1 cellular context compared by ENCODE assay signal in genomic region chr19:38850231-38850975, GRCh38.
A peak's percentile ranks its signal among the peaks of the same experiment; 100 is the strongest.
TF ChIP-seq lines count a peak whose summit lies in the region.

No MANE protein-coding gene starts in this region.

TF ChIP-seq in HepG2, 621 proteins besides CTCF, POLR2A, EP300 and RAD21 (continued from another document):
- TF ChIP-seq FOXP4 (CRISPR knock-in tag; IDR thresholded peaks at IDR 0.05) (no peak), NFE2L2 (IDR thresholded peaks at IDR 0.05; ENCODE audit: low read length) (no peak), SRF (IDR thresholded peaks at IDR 0.05; ENCODE audit: low read depth, low read length) (peak; percentile 67), ZNF7 (CRISPR knock-in tag; IDR thresholded peaks at IDR 0.05) (no peak), ZHX2 (IDR thresholded peaks at IDR 0.05; ENCODE audit: low read depth) (peak; percentile 59; the same call in 1 of the 2 replicates), ZHX2 (CRISPR knock-in tag; IDR thresholded peaks at IDR 0.05; ENCODE audit: borderline replicate concordance) (no peak), ZFP1 (CRISPR knock-in tag; IDR thresholded peaks at IDR 0.05) (no peak), TARDBP (CRISPR knock-in tag; IDR thresholded peaks at IDR 0.05) (peak; percentile 37), SATB2 (CRISPR knock-in tag; IDR thresholded peaks at IDR 0.05) (no peak), ZNF253 (CRISPR knock-in tag; IDR thresholded peaks at IDR 0.05; ENCODE audit: borderline replicate concordance) (no peak), DRAP1 (CRISPR knock-in tag; IDR thresholded peaks at IDR 0.05) (peak; percentile 72)
